ENCODE assay signal across 24 cellular contexts in genomic region chr2:8426577-8426976, GRCh38.
DNase-seq lines count a peak whose midpoint lies in the region; ATAC-seq, FAIRE-seq and TF ChIP-seq lines count a peak whose summit lies in the region.
"Had no signal": no experiment of that assay in that cellular context is flagged by ENCODE, and none has a peak within 500 bp of the region (broad histone marks: within the 10 kb centered on the region; RNA-seq: fewer than 3 reads in every experiment).

No MANE protein-coding gene starts in this region.

- H3K79me2 ChIP-seq in GM12878 (ENCODE audit: control insufficient read depth, insufficient read depth, low read length): no peaks in the 10 kb centered on the region

- POLR2A ChIA-PET in CD8-positive, alpha-beta memory T cell (lab: Charles Lee): no interaction called here
- POLR2A ChIA-PET in GM12878 (lab: Charles Lee): no interaction called here

- H3K27me3 ChIP-seq in CD8-positive, alpha-beta memory T cell (ENCODE audit: insufficient read depth, low read length, poor library complexity, severe bottlenecking): no peaks in the 10 kb centered on the region
- H3K27me3 ChIP-seq in GM12878 (replicated peaks in 1 of 2; ENCODE audit: control insufficient read depth in 2 of 2, insufficient read depth in 2 of 2, low read length in 1 of 2): no peaks in the 10 kb centered on the region
- H3K27me3 ChIP-seq: BE2C had no signal

- SMC1A ChIA-PET in GM12878 (lab: Charles Lee; ENCODE audit: uncharacterized antibody, unreplicated experiment): no interaction called here

- no peak overlapping the region for H3K4me3 Mint-ChIP-seq in activated CD4-positive, alpha-beta T cell treated with anti-CD3 and anti-CD28 coated beads, Interleukin-2, amount 10 ng/mL, durations not matched to agents 24 days and 14 days
- H3K4me3 Mint-ChIP-seq in CD8-positive, alpha-beta memory T cell: peak overlapping the region in 4 of 7 donors; percentile 31 to 80 (median 57)
- H3K4me3 Mint-ChIP-seq in natural killer cell treated with Interleukin-12 subunit alpha and Interleukin-12 subunit beta and Interleukin-15 and Interleukin-18, amount 100 ng/mL, for 72 hours: peak overlapping the region; percentile 55
- H3K4me3 Mint-ChIP-seq: HFFc6 had no signal

- no peaks in the 10 kb centered on the region for H4K20me1 ChIP-seq in GM12878 (ENCODE audit: control insufficient read depth, insufficient read depth)

- TF ChIP-seq POLR2A in GM12878 (IDR thresholded peaks at IDR 0.05; ENCODE audit: low read depth, low read length): no peak

- H3K9ac ChIP-seq in GM12878 (ENCODE audit: control insufficient read depth, insufficient read depth, low read length): no peak overlapping the region

- no peak overlapping the region for H3K27ac ChIP-seq in CD8-positive, alpha-beta memory T cell (ENCODE audit: low read depth, low read length)
- no peak overlapping the region for H3K27ac ChIP-seq in GM12878 (ENCODE audit: control insufficient read depth, insufficient read depth)

- FAIRE-seq in GM12878 (lab: Jason Lieb, UNC): peak; percentile 59

- no peak for TF ChIP-seq CTCF in GM12878 (IDR thresholded peaks at IDR 0.05 in 2 of 3, conservative IDR thresholded peaks at IDR 0.05 in 1 of 3; ENCODE audit: control insufficient read depth in 2 of 3, extremely low read depth in 1 of 3, insufficient read depth in 1 of 3, low read depth in 3 of 3, low read length in 3 of 3)

- H3K9me3 ChIP-seq in CD8-positive, alpha-beta memory T cell (ENCODE audit: low read length): no peaks in the 10 kb centered on the region
- H3K9me3 ChIP-seq in GM12878 (replicated peaks; ENCODE audit: control insufficient read depth, insufficient read depth, low read length): peaks cover 14% of the 10 kb centered on the region; the same call in 2 of the 3 replicates
- H3K9me3 ChIP-seq: BE2C, HAP-1 had no signal

- no peak overlapping the region for H3K4me3 ChIP-seq in CD8-positive, alpha-beta memory T cell (ENCODE audit: low read length)
- H3K4me3 ChIP-seq in GM12878: no peak overlapping the region
- H3K4me3 ChIP-seq: HAP-1 had no signal

- no peak for ATAC-seq in GM12878
- no peak for ATAC-seq in natural killer cell treated with Interleukin-12 subunit alpha and Interleukin-12 subunit beta and Interleukin-15 and Interleukin-18, amount 100 ng/mL, for 72 hours
- ATAC-seq in GM18909 (IDR thresholded peaks at IDR 0.05; ENCODE audit: poor library complexity, unreplicated experiment): no peak
- no peak for ATAC-seq in HG03135 (IDR thresholded peaks at IDR 0.05; ENCODE audit: unreplicated experiment)

- H3K27ac Mint-ChIP-seq in activated CD4-positive, alpha-beta T cell treated with anti-CD3 and anti-CD28 coated beads, Interleukin-2, amount 10 ng/mL, durations not matched to agents 24 days and 14 days: peak overlapping the region; percentile 60
- peak overlapping the region in 5 of 8 donors; percentile 18 to 88 (median 51) for H3K27ac Mint-ChIP-seq in CD8-positive, alpha-beta memory T cell
- H3K27ac Mint-ChIP-seq in natural killer cell treated with Interleukin-12 subunit alpha and Interleukin-12 subunit beta and Interleukin-15 and Interleukin-18, amount 100 ng/mL, for 72 hours: peak overlapping the region; percentile 71 to 89
- H3K27ac Mint-ChIP-seq: CD14-positive monocyte, HFFc6 had no signal

- H3K4me1 Mint-ChIP-seq in activated CD4-positive, alpha-beta T cell treated with anti-CD3 and anti-CD28 coated beads, Interleukin-2, amount 10 ng/mL, durations not matched to agents 24 days and 14 days: peaks cover 26% of the 10 kb centered on the region
- peaks cover 15 to 51% (median 21%) of the 10 kb centered on the region in 3 donors for H3K4me1 Mint-ChIP-seq in CD8-positive, alpha-beta memory T cell
- peaks cover 58 to 74% of the 10 kb centered on the region in 2 donors for H3K4me1 Mint-ChIP-seq in natural killer cell treated with Interleukin-12 subunit alpha and Interleukin-12 subunit beta and Interleukin-15 and Interleukin-18, amount 100 ng/mL, for 72 hours (ENCODE audit: low read depth in 2 of 2)

- RAD21 ChIA-PET in GM12878 (lab: Charles Lee; ENCODE audit: unreplicated experiment): no interaction called here

- no peak for DNase-seq in activated CD4-positive, alpha-beta T cell treated with anti-CD3 and anti-CD28 coated beads, Interleukin-2, amount 10 ng/mL, durations not matched to agents 24 days and 14 days
- no peak for DNase-seq in activated CD4-positive, alpha-beta T cell treated with anti-CD3 and anti-CD28 coated beads for 4 hours
- DNase-seq in CD8-positive, alpha-beta memory T cell: no peak
- DNase-seq in GM12878 (ENCODE audit: low read depth, low spot score) (no peak), HuH-7 (ENCODE audit: low spot score) (no peak)
- DNase-seq in natural killer cell treated with Interleukin-12 subunit alpha and Interleukin-12 subunit beta and Interleukin-15 and Interleukin-18, amount 100 ng/mL, for 72 hours (ENCODE audit: low spot score): no peak
- DNase-seq: 8988T, ACHN, GOT3, HFFc6, Karpas-422, NCI-H1092, NCI-H1417 treated with DMSO at 0.1 percent for 48 hours, NCI-H2081, NCI-H226, NCI-H510A, NCI-H69, RPMI8226, SHP77 had no signal

- in situ Hi-C loops in GM12878 (cut with MboI): loop anchor here (10.0 kb wide), 1 partner anchor 258 kb away; the partner anchor contains the start of gene ID2

- no peaks in the 10 kb centered on the region for H3K36me3 ChIP-seq in CD8-positive, alpha-beta memory T cell (ENCODE audit: insufficient read depth, low read length)
- H3K36me3 ChIP-seq in GM12878 (ENCODE audit: control insufficient read depth in 2 of 2, insufficient read depth in 2 of 2, low read length in 1 of 2): peaks cover 0 to 2% of the 10 kb centered on the region in 2 experiments; a peak in 2 of 4 replicates
- H3K36me3 ChIP-seq: BE2C, HAP-1 had no signal

- no peak overlapping the region for H3K4me2 ChIP-seq in GM12878 (ENCODE audit: control insufficient read depth, insufficient read depth)

- CTCF ChIA-PET in CD8-positive, alpha-beta memory T cell (lab: Charles Lee): no interaction called here
- CTCF ChIA-PET in GM12878 (lab: Yijun Ruan, JAX): no interaction called here

- intact Hi-C loops in activated CD4-positive, alpha-beta T cell treated with anti-CD3 and anti-CD28 coated beads, Interleukin-2, amount 10 ng/mL, durations not matched to agents 24 days and 14 days (cut with micrococcal nuclease): loop anchor here (5.0 kb wide), 1 partner anchor 36 kb away; no protein-coding TSS in a partner anchor
- intact Hi-C loops in GM12878 (cut with micrococcal nuclease; ENCODE audit: unreplicated experiment): no loop called here

- no TSS peak for BruUV-seq in GM12878 (replicated peaks; lab: Mats Ljungman, UMichigan)

- peaks cover 4% of the 10 kb centered on the region for H3K36me3 Mint-ChIP-seq in activated CD4-positive, alpha-beta T cell treated with anti-CD3 and anti-CD28 coated beads, Interleukin-2, amount 10 ng/mL, durations not matched to agents 24 days and 14 days (ENCODE audit: low read depth)
- peaks cover 0 to 2% (median 0%) of the 10 kb centered on the region in 3 donors for H3K36me3 Mint-ChIP-seq in CD8-positive, alpha-beta memory T cell
- no peaks in the 10 kb centered on the region for H3K36me3 Mint-ChIP-seq in natural killer cell treated with Interleukin-12 subunit alpha and Interleukin-12 subunit beta and Interleukin-15 and Interleukin-18, amount 100 ng/mL, for 72 hours
- H3K36me3 Mint-ChIP-seq: CD14-positive monocyte had no signal

- peaks cover 4% of the 10 kb centered on the region for H3K4me1 ChIP-seq in CD8-positive, alpha-beta memory T cell (ENCODE audit: insufficient read depth, low read length)
- peaks cover 10% of the 10 kb centered on the region for H3K4me1 ChIP-seq in GM12878 (ENCODE audit: control insufficient read depth, insufficient read depth, low read length)
- H3K4me1 ChIP-seq: BE2C, HAP-1 had no signal

- TF ChIP-seq RAD21 in GM12878 (IDR thresholded peaks at IDR 0.05; ENCODE audit: insufficient read depth, low read depth, low read length): no peak

- H3K9me3 Mint-ChIP-seq in activated CD4-positive, alpha-beta T cell treated with anti-CD3 and anti-CD28 coated beads, Interleukin-2, amount 10 ng/mL, durations not matched to agents 24 days and 14 days: peaks cover 13% of the 10 kb centered on the region
- H3K9me3 Mint-ChIP-seq in CD8-positive, alpha-beta memory T cell: no peaks in the 10 kb centered on the region
- H3K9me3 Mint-ChIP-seq in natural killer cell treated with Interleukin-12 subunit alpha and Interleukin-12 subunit beta and Interleukin-15 and Interleukin-18, amount 100 ng/mL, for 72 hours: no peaks in the 10 kb centered on the region
- H3K9me3 Mint-ChIP-seq: HFFc6 had no signal

- no peak overlapping the region for H2AFZ ChIP-seq in GM12878 (ENCODE audit: control insufficient read depth, low read depth, low read length)

- H3K27me3 Mint-ChIP-seq in activated CD4-positive, alpha-beta T cell treated with anti-CD3 and anti-CD28 coated beads, Interleukin-2, amount 10 ng/mL, durations not matched to agents 24 days and 14 days: peaks cover 11% of the 10 kb centered on the region
- H3K27me3 Mint-ChIP-seq in CD8-positive, alpha-beta memory T cell: no peaks in the 10 kb centered on the region
- no peaks in the 10 kb centered on the region for H3K27me3 Mint-ChIP-seq in natural killer cell treated with Interleukin-12 subunit alpha and Interleukin-12 subunit beta and Interleukin-15 and Interleukin-18, amount 100 ng/mL, for 72 hours

- 35% methylated on average over 8 of the region's 8 CpGs for WGBS in GM12878 (ENCODE audit: insufficient coverage, insufficient replicate concordance, low lambda C conversion rate, missing lambda C conversion rate)

- TF ChIP-seq EP300 in GM12878 (IDR thresholded peaks at IDR 0.05; ENCODE audit: borderline replicate concordance in 1 of 2, control insufficient read depth in 1 of 2, low read depth in 2 of 2, low read length in 2 of 2): no peak

TF ChIP-seq in GM12878, 131 proteins besides CTCF, POLR2A, EP300 and RAD21 (continues in another document):
- no peak for TF ChIP-seq SUZ12 (IDR thresholded peaks at IDR 0.05; ENCODE audit: unreplicated experiment)
- TF ChIP-seq IKZF2 (IDR thresholded peaks at IDR 0.05): no peak
- no peak for TF ChIP-seq SREBF2 (IDR thresholded peaks at IDR 0.05; ENCODE audit: low read length)
- TF ChIP-seq ZNF207 (IDR thresholded peaks at IDR 0.05; ENCODE audit: borderline replicate concordance): no peak
